Comparison of ENCODE assay signal across 26 cellular contexts in genomic region chr3:69121950-69122349, GRCh38. TPM values are rescaled to one million over a fixed set of nuclear protein-coding genes. Genes with fewer than 3 reads are reported as not detected.
DNase-seq lines count a peak whose midpoint lies in the region; ATAC-seq and TF ChIP-seq lines count a peak whose summit lies in the region.
"Had no signal": no experiment of that assay in that cellular context is flagged by ENCODE, and none has a peak within 500 bp of the region (broad histone marks: within the 10 kb centered on the region; RNA-seq: fewer than 3 reads in every experiment).

No MANE protein-coding gene starts in this region.

- no peak for ATAC-seq in activated T-cell treated with anti-CD3 and anti-CD28 coated beads, Interleukin-2, amount 50 U/mL, for 72 hours (replicated peaks in 1 of 2)
- ATAC-seq in activated T-cell treated with anti-CD3 and anti-CD28 coated beads, Interleukin-2, amount 50 U/mL, for 4 hours = no peak
- ATAC-seq in HG02763 (IDR thresholded peaks at IDR 0.05; ENCODE audit: unreplicated experiment) = no peak
- ATAC-seq in HG03135 (IDR thresholded peaks at IDR 0.05; ENCODE audit: unreplicated experiment) = no peak
- ATAC-seq: activated CD8-positive, alpha-beta T cell treated with anti-CD3 and anti-CD28 coated beads for 36 hours; mucosa of descending colon had no signal

- H3K27me3 Mint-ChIP-seq in activated T-cell treated with anti-CD3 and anti-CD28 coated beads, Interleukin-2, amount 50 U/mL, for 72 hours (ENCODE audit: low read depth) = peaks cover 5% of the 10 kb centered on the region
- no peaks in the 10 kb centered on the region for H3K27me3 Mint-ChIP-seq in activated T-cell treated with anti-CD3 and anti-CD28 coated beads, Interleukin-2, amount 50 U/mL, for 4 hours (ENCODE audit: low read depth)
- H3K27me3 Mint-ChIP-seq in nephron (ENCODE audit: low read depth) = no peaks in the 10 kb centered on the region
- H3K27me3 Mint-ChIP-seq: activated T-cell treated with anti-CD3 and anti-CD28 coated beads, Interleukin-2, amount 50 U/mL, for 24 hours; stimulated activated naive CD8-positive, alpha-beta T cell treated with anti-CD3 and anti-CD28 coated beads, Interleukin-15, Interleukin-2, amounts not matched to agents 100 ng/mL and 50 ng/mL, for 24 hours had no signal

- peaks cover 7% of the 10 kb centered on the region for H3K4me1 Mint-ChIP-seq in activated T-cell treated with anti-CD3 and anti-CD28 coated beads, Interleukin-2, amount 50 U/mL, for 72 hours (ENCODE audit: low read depth)
- H3K4me1 Mint-ChIP-seq in activated T-cell treated with anti-CD3 and anti-CD28 coated beads, Interleukin-2, amount 50 U/mL, for 4 hours (ENCODE audit: low read depth) = peaks cover 3% of the 10 kb centered on the region
- peaks cover 45% of the 10 kb centered on the region for H3K4me1 Mint-ChIP-seq in nephron
- H3K4me1 Mint-ChIP-seq: activated naive CD4-positive, alpha-beta T cell treated with anti-CD3 and anti-CD28 coated beads, Interleukin-2, amount 10 ng/mL, durations not matched to agents 7 days and 5 days; endodermal cell had no signal

- H3K9ac ChIP-seq in subcutaneous abdominal adipose tissue (ENCODE audit: low read length in 5 of 5) = no peak overlapping the region
- H3K9ac ChIP-seq: KMS-11 had no signal

- no peaks in the 10 kb centered on the region for H3K36me3 ChIP-seq in subcutaneous abdominal adipose tissue (ENCODE audit: control insufficient read depth in 5 of 5, insufficient read depth in 5 of 5, low read length in 5 of 5)
- H3K36me3 ChIP-seq: SJSA1, uterus had no signal

- peak overlapping the region; percentile 18 for H3K27ac ChIP-seq in subcutaneous abdominal adipose tissue (ENCODE audit: low read depth, low read length)
- H3K27ac ChIP-seq: KMS-11, SJSA1, skin epidermis, uterus had no signal

- no peaks in the 10 kb centered on the region for H3K9me3 Mint-ChIP-seq in activated T-cell treated with anti-CD3 and anti-CD28 coated beads, Interleukin-2, amount 50 U/mL, for 72 hours
- H3K9me3 Mint-ChIP-seq in activated T-cell treated with anti-CD3 and anti-CD28 coated beads, Interleukin-2, amount 50 U/mL, for 4 hours = no peaks in the 10 kb centered on the region
- no peaks in the 10 kb centered on the region for H3K9me3 Mint-ChIP-seq in nephron
- H3K9me3 Mint-ChIP-seq: activated CD8-positive, alpha-beta T cell treated with anti-CD3 and anti-CD28 coated beads for 36 hours; activated naive CD4-positive, alpha-beta T cell treated with anti-CD3 and anti-CD28 coated beads, Interleukin-2, amount 10 ng/mL, durations not matched to agents 7 days and 5 days; activated T-cell treated with anti-CD3 and anti-CD28 coated beads, Interleukin-2, amount 50 U/mL, for 24 hours; endodermal cell; stimulated activated naive CD8-positive, alpha-beta T cell treated with anti-CD3 and anti-CD28 coated beads, Interleukin-15, Interleukin-2, amounts not matched to agents 100 ng/mL and 50 ng/mL, for 24 hours had no signal

- H3K27ac Mint-ChIP-seq in activated T-cell treated with anti-CD3 and anti-CD28 coated beads, Interleukin-2, amount 50 U/mL, for 72 hours = peak overlapping the region; percentile 50
- H3K27ac Mint-ChIP-seq in nephron = peak overlapping the region; percentile 23 to 36 (median 33)
- H3K27ac Mint-ChIP-seq: activated CD8-positive, alpha-beta T cell treated with anti-CD3 and anti-CD28 coated beads for 36 hours; activated naive CD4-positive, alpha-beta T cell treated with anti-CD3 and anti-CD28 coated beads, Interleukin-2, amount 10 ng/mL, durations not matched to agents 7 days and 5 days; activated T-cell treated with anti-CD3 and anti-CD28 coated beads, Interleukin-2, amount 50 U/mL, for 24 hours; endodermal cell; stimulated activated naive CD8-positive, alpha-beta T cell treated with anti-CD3 and anti-CD28 coated beads, Interleukin-15, Interleukin-2, amounts not matched to agents 100 ng/mL and 50 ng/mL, for 24 hours had no signal

- no peaks in the 10 kb centered on the region for H3K27me3 ChIP-seq in subcutaneous abdominal adipose tissue (ENCODE audit: control insufficient read depth in 5 of 5, insufficient read depth in 4 of 5, low read length in 5 of 5)
- H3K27me3 ChIP-seq: uterus had no signal

- no peaks in the 10 kb centered on the region for H3K36me3 Mint-ChIP-seq in activated T-cell treated with anti-CD3 and anti-CD28 coated beads, Interleukin-2, amount 50 U/mL, for 72 hours (ENCODE audit: insufficient read depth in 2 of 2)
- H3K36me3 Mint-ChIP-seq in activated T-cell treated with anti-CD3 and anti-CD28 coated beads, Interleukin-2, amount 50 U/mL, for 4 hours (ENCODE audit: insufficient read depth) = no peaks in the 10 kb centered on the region
- H3K36me3 Mint-ChIP-seq in nephron (ENCODE audit: low read depth) = no peaks in the 10 kb centered on the region
- H3K36me3 Mint-ChIP-seq: activated naive CD4-positive, alpha-beta T cell treated with anti-CD3 and anti-CD28 coated beads, Interleukin-2, amount 10 ng/mL, durations not matched to agents 7 days and 5 days had no signal

- H3K4me3 ChIP-seq in fibroblast of villous mesenchyme (ENCODE audit: low read depth, low read length) = no peak overlapping the region
- H3K4me3 ChIP-seq in subcutaneous abdominal adipose tissue (ENCODE audit: low read depth in 1 of 5, low read length in 5 of 5) = peak overlapping the region in 1 of 5 donors; percentile 29
- H3K4me3 ChIP-seq: mucosa of descending colon, SJSA1, skin epidermis, uterus had no signal

- TF ChIP-seq CTCF in fibroblast of villous mesenchyme (IDR thresholded peaks at IDR 0.05; ENCODE audit: insufficient read depth, low read depth, low read length) (no peak), nephron (IDR thresholded peaks at IDR 0.05; ENCODE audit: unreplicated experiment in 3 of 3) (no peak)

- no peaks in the 10 kb centered on the region for H3K9me3 ChIP-seq in subcutaneous abdominal adipose tissue (ENCODE audit: control insufficient read depth in 5 of 5, low read length in 5 of 5)
- H3K9me3 ChIP-seq: mucosa of descending colon, SJSA1, uterus had no signal

- peaks cover 0 to 6% (median 0%) of the 10 kb centered on the region in 5 donors for H3K4me1 ChIP-seq in subcutaneous abdominal adipose tissue (ENCODE audit: control insufficient read depth in 5 of 5, insufficient read depth in 5 of 5, low read length in 5 of 5)
- H3K4me1 ChIP-seq: SJSA1, uterus had no signal

- H3K4me3 Mint-ChIP-seq in activated T-cell treated with anti-CD3 and anti-CD28 coated beads, Interleukin-2, amount 50 U/mL, for 72 hours = no peak overlapping the region
- H3K4me3 Mint-ChIP-seq in activated T-cell treated with anti-CD3 and anti-CD28 coated beads, Interleukin-2, amount 50 U/mL, for 4 hours = no peak overlapping the region
- H3K4me3 Mint-ChIP-seq in nephron = peak overlapping the region; percentile 37 to 91 (median 78)
- H3K4me3 Mint-ChIP-seq: activated CD8-positive, alpha-beta T cell treated with anti-CD3 and anti-CD28 coated beads for 36 hours; activated naive CD4-positive, alpha-beta T cell treated with anti-CD3 and anti-CD28 coated beads, Interleukin-2, amount 10 ng/mL, durations not matched to agents 7 days and 5 days; activated T-cell treated with anti-CD3 and anti-CD28 coated beads, Interleukin-2, amount 50 U/mL, for 24 hours; endodermal cell; stimulated activated naive CD8-positive, alpha-beta T cell treated with anti-CD3 and anti-CD28 coated beads, Interleukin-15, Interleukin-2, amounts not matched to agents 100 ng/mL and 50 ng/mL, for 24 hours had no signal

- DNase-seq in activated T-cell treated with anti-CD3 and anti-CD28 coated beads, Interleukin-2, amount 50 U/mL, for 72 hours = no peak
- no peak for DNase-seq in activated T-cell treated with anti-CD3 and anti-CD28 coated beads, Interleukin-2, amount 50 U/mL, for 4 hours
- DNase-seq in fibroblast of villous mesenchyme (ENCODE audit: low read depth) = peak; percentile 32
- DNase-seq in activated CD8-positive, alpha-beta memory T cell treated with anti-CD3 and anti-CD28 coated beads for 24 hours = no peak
- DNase-seq: activated CD8-positive, alpha-beta T cell treated with anti-CD3 and anti-CD28 coated beads for 36 hours; activated naive CD4-positive, alpha-beta T cell treated with anti-CD3 and anti-CD28 coated beads, Interleukin-2, amount 10 ng/mL, durations not matched to agents 7 days and 5 days; activated T-cell treated with anti-CD3 and anti-CD28 coated beads, Interleukin-2, amount 50 U/mL, for 24 hours; endodermal cell; kidney; mucosa of descending colon; NCI-H1105; NCI-H526 treated with DMSO at 0.1 percent for 48 hours; stimulated activated CD4-positive, alpha-beta T cell treated with anti-CD3 and anti-CD28 coated beads, Interleukin-2, amount 100 ng/mL, for 48 hours; T-helper 2 cell; uterus had no signal

RNA-seq across cellular contexts. Expression of gene LMOD3, which starts 0.4 kb away (rescaled TPM):
- not detected for total RNA-seq in activated T-cell treated with anti-CD3 and anti-CD28 coated beads, Interleukin-2, amount 50 U/mL, for 72 hours
- total RNA-seq in activated T-cell treated with anti-CD3 and anti-CD28 coated beads, Interleukin-2, amount 50 U/mL, for 4 hours = not detected
- not detected in 2 replicates for total RNA-seq in fibroblast of villous mesenchyme
- total RNA-seq: A172; activated CD8-positive, alpha-beta T cell treated with anti-CD3 and anti-CD28 coated beads for 36 hours; cerebellum; endodermal cell; omental fat pad; SJSA1 had no signal

RNA-seq across cellular contexts. Expression of gene ARL6IP5, which starts 37.2 kb away (rescaled TPM):
- total RNA-seq in activated T-cell treated with anti-CD3 and anti-CD28 coated beads, Interleukin-2, amount 50 U/mL, for 72 hours = 100 to 1,000 TPM in 1 of 2 donors, 10 to 100 TPM in 1; 93.1 to 106 TPM
- 10 to 100 TPM; 50.1 to 58.6 (median 58.5) TPM for total RNA-seq in activated T-cell treated with anti-CD3 and anti-CD28 coated beads, Interleukin-2, amount 50 U/mL, for 4 hours
- total RNA-seq in fibroblast of villous mesenchyme = 53.1 and 89.4 TPM in 2 replicates

RNA-seq across cellular contexts. Expression of gene UBA3, which starts 41.8 kb away (rescaled TPM):
- total RNA-seq in activated T-cell treated with anti-CD3 and anti-CD28 coated beads, Interleukin-2, amount 50 U/mL, for 72 hours = 10 to 100 TPM; 81.5 to 95.3 TPM
- total RNA-seq in activated T-cell treated with anti-CD3 and anti-CD28 coated beads, Interleukin-2, amount 50 U/mL, for 4 hours = 10 to 100 TPM; 59.3 to 62.6 (median 61.6) TPM
- 82.1 and 92.0 TPM in 2 replicates for total RNA-seq in fibroblast of villous mesenchyme

Comparison
In these comparisons a context has a peak if more than half of its experiments do, and no peak if none do; other contexts are left out.
1. H3K4me3 Mint-ChIP-seq: peak in nephron (3 of 3); none in activated T-cell treated with anti-CD3 and anti-CD28 coated beads, Interleukin-2, amount 50 U/mL, for 72 hours (0 of 2) and activated T-cell treated with anti-CD3 and anti-CD28 coated beads, Interleukin-2, amount 50 U/mL, for 4 hours (single experiment).